ENCODE assay signal across 13 cellular contexts in genomic region chr6:113073611-113074191, GRCh38.
A peak's percentile ranks its signal among the peaks of the same experiment; 100 is the strongest.
DNase-seq lines count a peak whose midpoint lies in the region; ATAC-seq and TF ChIP-seq lines count a peak whose summit lies in the region.
"Had no signal": no experiment of that assay in that cellular context is flagged by ENCODE, and none has a peak within 500 bp of the region (broad histone marks: within the 10 kb centered on the region; RNA-seq: fewer than 3 reads in every experiment).

No MANE protein-coding gene starts in this region.

- no peaks in the 10 kb centered on the region for H3K79me1 ChIP-seq in mesenchymal stem cell (replicated peaks; ENCODE audit: low read length, poor library complexity, severe bottlenecking)

- H2AFZ ChIP-seq in mammary epithelial cell (ENCODE audit: low read depth, low read length) (no peak overlapping the region), mesenchymal stem cell (ENCODE audit: low read depth, low read length) (no peak overlapping the region)

- H3K27ac ChIP-seq in mammary epithelial cell (ENCODE audit: insufficient read depth, low read depth, low read length) = no peak overlapping the region
- H3K27ac ChIP-seq in mesenchymal stem cell (ENCODE audit: low read length, poor library complexity, severe bottlenecking) = peak overlapping the region; percentile 76
- H3K27ac ChIP-seq in aorta (ENCODE audit: low read depth in 1 of 2, low read length in 2 of 2) = no peak overlapping the region
- H3K27ac ChIP-seq: adrenal gland had no signal

- H3K23ac ChIP-seq in mesenchymal stem cell (ENCODE audit: low read length in 2 of 2) = no peak overlapping the region

- no peak overlapping the region for H3K18ac ChIP-seq in mesenchymal stem cell (ENCODE audit: low read depth in 1 of 2, low read length in 2 of 2)

- 11% methylated on average over 1 of the region's 1 CpG for WGBS in mammary epithelial cell (ENCODE audit: low coverage, missing lambda C conversion rate)
- 0% methylated on average over 1 of the region's 1 CpG for WGBS in mesenchymal stem cell
- 5 to 6% methylated on average over 1 of the region's 1 CpG for WGBS in aorta, 2 donors

- peak; percentile 43 for DNase-seq in DMS53 (lab: John Stamatoyannopoulos, UW)
- DNase-seq in M059J (ENCODE audit: low read depth) = peak; percentile 80
- peak; percentile 9 for DNase-seq in mammary epithelial cell
- DNase-seq in mesenchymal stem cell = no peak
- no peak for DNase-seq in mesenteric fat pad (ENCODE audit: low spot score)
- DNase-seq in aorta = no peak
- no peak for DNase-seq in germinal center (ENCODE audit: low spot score)
- DNase-seq: activated T-cell treated with anti-CD3 and anti-CD28 coated beads, Interleukin-2, amount 50 U/mL, for 1 hour; adrenal gland; Karpas-422; retina; stimulated activated naive CD8-positive, alpha-beta T cell treated with anti-CD3 and anti-CD28 coated beads, Interleukin-15, Interleukin-2, amounts not matched to agents 100 U/mL and 50 U/mL, for 24 hours had no signal

- H3K14ac ChIP-seq in mesenchymal stem cell (ENCODE audit: low read length in 2 of 2) = no peak overlapping the region

- no peak overlapping the region for H2BK5ac ChIP-seq in mesenchymal stem cell (ENCODE audit: low read depth, low read length, poor library complexity, severe bottlenecking)

- H4K20me1 ChIP-seq in mammary epithelial cell (ENCODE audit: insufficient read depth, low read length) = no peaks in the 10 kb centered on the region

- no peak overlapping the region for H2BK120ac ChIP-seq in mesenchymal stem cell (ENCODE audit: low read depth, low read length)

- H3K36me3 ChIP-seq in mammary epithelial cell (ENCODE audit: insufficient read depth, low read length) (no peaks in the 10 kb centered on the region), mesenchymal stem cell (ENCODE audit: control insufficient read depth in 1 of 2, insufficient read depth in 2 of 2, low read depth in 1 of 2, low read length in 2 of 2) (no peaks in the 10 kb centered on the region), aorta (ENCODE audit: control insufficient read depth in 1 of 2, insufficient read depth in 2 of 2, low read length in 1 of 2) (no peaks in the 10 kb centered on the region)
- H3K36me3 ChIP-seq: adrenal gland had no signal

- BruUV-seq in mammary epithelial cell (replicated peaks; lab: Mats Ljungman, UMichigan) = no TSS peak

- no peak for TF ChIP-seq CTCF in mammary epithelial cell (conservative IDR thresholded peaks at IDR 0.05 in 1 of 2, IDR thresholded peaks at IDR 0.05 in 1 of 2; ENCODE audit: extremely low read depth in 1 of 2, insufficient read depth in 1 of 2, low read depth in 1 of 2, low read length in 2 of 2)

- no peak overlapping the region for H4K91ac ChIP-seq in mesenchymal stem cell (ENCODE audit: low read length)

- H3K4me2 ChIP-seq in mammary epithelial cell (ENCODE audit: insufficient read depth, low read depth, low read length) (peak overlapping the region; percentile 5), mesenchymal stem cell (ENCODE audit: low read length, poor library complexity, severe bottlenecking) (no peak overlapping the region)

- H2BK12ac ChIP-seq in mesenchymal stem cell (ENCODE audit: low read length in 2 of 2) = no peak overlapping the region

- CTCF ChIA-PET in mammary epithelial cell (lab: Charles Lee; ENCODE audit: low non-redundant PET) = no interaction called here

- in situ Hi-C loops in mammary epithelial cell (cut with MboI; ENCODE audit: low sequenced_read_pairs in 2 of 2) = no loop called here

- H3K9ac ChIP-seq in mammary epithelial cell (ENCODE audit: insufficient read depth, low read length) (no peak overlapping the region), mesenchymal stem cell (ENCODE audit: low read length) (no peak overlapping the region)

- H2BK15ac ChIP-seq in mesenchymal stem cell (ENCODE audit: low read depth, poor library complexity, severe bottlenecking) = no peak overlapping the region

- ATAC-seq in HG03342 (IDR thresholded peaks at IDR 0.05; ENCODE audit: unreplicated experiment) = no peak
- no peak for ATAC-seq in aorta (ENCODE audit: low FRiP score)
- ATAC-seq: stimulated activated naive CD8-positive, alpha-beta T cell treated with anti-CD3 and anti-CD28 coated beads, Interleukin-15, Interleukin-2, amounts not matched to agents 100 U/mL and 50 U/mL, for 24 hours had no signal

- no peak overlapping the region for H3K4me3 ChIP-seq in mammary epithelial cell (replicated peaks in 1 of 3; ENCODE audit: insufficient read depth in 1 of 3, low read depth in 2 of 3, low read length in 3 of 3)
- no peak overlapping the region for H3K4me3 ChIP-seq in mesenchymal stem cell (ENCODE audit: insufficient read depth in 1 of 2, low read depth in 1 of 2, low read length in 2 of 2)
- no peak overlapping the region for H3K4me3 ChIP-seq in aorta (ENCODE audit: low read length in 2 of 2)
- H3K4me3 ChIP-seq: adrenal gland had no signal

- intact Hi-C loops in mammary epithelial cell (cut with micrococcal nuclease) (no loop called here), aorta (cut with DNase I) (no loop called here)

- H3K4ac ChIP-seq in mesenchymal stem cell (ENCODE audit: low read depth in 1 of 2, low read length in 2 of 2) = no peak overlapping the region

- dilution Hi-C loops in mammary epithelial cell (cut with HindIII; ENCODE audit: low sequenced_read_pairs) = no loop called here

- H3K4me1 ChIP-seq in mammary epithelial cell (ENCODE audit: insufficient read depth, low read length) = no peaks in the 10 kb centered on the region
- no peaks in the 10 kb centered on the region for H3K4me1 ChIP-seq in mesenchymal stem cell (ENCODE audit: control insufficient read depth, insufficient read depth, low read depth, low read length)
- H3K4me1 ChIP-seq in aorta (ENCODE audit: control insufficient read depth in 1 of 2, insufficient read depth in 2 of 2, low read length in 2 of 2) = no peaks in the 10 kb centered on the region
- H3K4me1 ChIP-seq: adrenal gland had no signal

- H3K79me2 ChIP-seq in mammary epithelial cell (ENCODE audit: insufficient read depth, low read length) = no peaks in the 10 kb centered on the region

- H3K27me3 ChIP-seq in mammary epithelial cell (ENCODE audit: insufficient read depth, low read length) (no peaks in the 10 kb centered on the region), mesenchymal stem cell (ENCODE audit: control insufficient read depth in 1 of 2, insufficient read depth in 1 of 2, low read length in 2 of 2) (no peaks in the 10 kb centered on the region), aorta (ENCODE audit: control insufficient read depth in 1 of 2, insufficient read depth in 2 of 2, low read length in 1 of 2) (no peaks in the 10 kb centered on the region)
- H3K27me3 ChIP-seq: adrenal gland had no signal

- no peak overlapping the region for H4K8ac ChIP-seq in mesenchymal stem cell (ENCODE audit: low read length)

- no peak overlapping the region for H2AK5ac ChIP-seq in mesenchymal stem cell (ENCODE audit: low read length, severe bottlenecking)

- H3K9me3 ChIP-seq in mammary epithelial cell (replicated peaks; ENCODE audit: insufficient read depth, low read length) (no peaks in the 10 kb centered on the region), mesenchymal stem cell (ENCODE audit: control insufficient read depth, low read length) (no peaks in the 10 kb centered on the region), aorta (ENCODE audit: control insufficient read depth, low read length) (no peaks in the 10 kb centered on the region)
- H3K9me3 ChIP-seq: adrenal gland had no signal

Comparison
In these comparisons a context has a peak if more than half of its experiments do, and no peak if none do; other contexts are left out.
1. DNase-seq: peak in DMS53 (single experiment), M059J (single experiment) and mammary epithelial cell (single experiment); none in mesenchymal stem cell (single experiment), mesenteric fat pad (single experiment), aorta (0 of 2) and germinal center (single experiment).